In the genomic region with DNA sequence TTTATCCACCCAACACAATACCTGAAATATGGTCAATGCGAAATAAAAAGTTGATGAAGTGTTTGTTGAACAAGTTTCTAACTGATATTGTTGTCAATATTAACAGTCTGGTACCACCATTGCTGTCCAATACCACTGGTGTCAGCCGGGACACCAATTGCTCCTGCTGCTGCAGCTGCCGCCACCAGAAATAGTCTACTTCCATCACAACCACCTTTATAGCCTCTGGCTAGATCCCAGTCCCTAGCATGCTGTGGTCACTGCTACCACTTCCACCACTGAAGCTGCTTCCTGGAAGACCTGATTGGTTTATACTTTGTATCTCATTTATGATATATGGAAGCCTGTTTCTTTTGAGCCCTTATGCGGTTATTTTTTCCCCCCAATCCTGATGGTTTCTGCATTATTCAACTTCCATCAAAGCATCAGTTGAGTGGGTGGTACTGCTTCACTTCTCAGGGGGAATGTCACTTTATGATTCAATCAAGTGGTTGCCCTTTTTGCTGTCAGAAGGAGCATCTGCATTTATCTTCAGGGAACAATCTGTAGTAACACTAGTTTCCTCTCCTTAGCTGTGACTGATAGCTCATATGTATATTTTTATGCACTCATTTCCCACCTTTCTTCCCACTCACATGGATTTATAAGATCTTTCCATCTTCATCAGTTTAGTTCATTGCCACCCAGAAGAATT, we compare ENCODE assay signal across 18 cellular contexts.
"Had no signal": no experiment of that assay in that cellular context is flagged by ENCODE, and none has a peak within 500 bp of the region (broad histone marks: within the 10 kb centered on the region; RNA-seq: fewer than 3 reads in every experiment).

No MANE protein-coding gene starts in this region.

- H3K9me3 ChIP-seq: pancreas, uterus had no signal

- DNase-seq: activated CD4-positive, alpha-beta T cell treated with anti-CD3 and anti-CD28 coated beads for 4 hours; activated CD8-positive, alpha-beta memory T cell treated with anti-CD3 and anti-CD28 coated beads, Interleukin-2, amount 50 U/mL, for 4 hours; activated CD8-positive, alpha-beta T cell treated with anti-CD3 and anti-CD28 coated beads, Interleukin-2, amount 10 ng/mL, durations not matched to agents 7 days and 5 days; activated gamma-delta T cell treated with Interleukin-2 at 50 U/mL for 16 hours; activated T-cell treated with anti-CD3 and anti-CD28 coated beads, Interleukin-2, amount 50 U/mL, for 72 hours; brain microvascular endothelial cell; dermis blood vessel endothelial cell; effector memory CD8-positive, alpha-beta T cell; mammary epithelial cell; naive thymus-derived CD4-positive, alpha-beta T cell; pancreas; stimulated activated CD4-positive, alpha-beta T cell treated with anti-CD3 and anti-CD28 coated beads, Interleukin-2, amount 100 ng/mL, for 48 hours; stimulated activated naive B cell treated with anti-CD40 and anti-IgM and Interleukin-4, amounts not matched to agents 10 μg/mL and 1 μg/mL and 100 μg/mL, for 72 hours; tibial artery; uterus; WERI-Rb-1 had no signal

- H3K27ac Mint-ChIP-seq: activated CD8-positive, alpha-beta T cell treated with anti-CD3 and anti-CD28 coated beads, Interleukin-2, amount 10 ng/mL, durations not matched to agents 7 days and 5 days; activated naive CD8-positive, alpha-beta T cell; activated T-cell treated with anti-CD3 and anti-CD28 coated beads, Interleukin-2, amount 50 U/mL, for 72 hours; effector memory CD8-positive, alpha-beta T cell; immature natural killer cell; stimulated activated naive B cell treated with anti-CD40 and anti-IgM and Interleukin-4, amounts not matched to agents 10 μg/mL and 1 μg/mL and 100 μg/mL, for 72 hours had no signal

- H3K4me1 ChIP-seq: tibial artery, uterus had no signal

- H3K27me3 Mint-ChIP-seq: activated naive CD8-positive, alpha-beta T cell; effector memory CD8-positive, alpha-beta T cell; naive thymus-derived CD4-positive, alpha-beta T cell; stimulated activated naive B cell treated with anti-CD40 and anti-IgM and Interleukin-4, amounts not matched to agents 10 μg/mL and 1 μg/mL and 100 μg/mL, for 72 hours had no signal

- H3K27me3 ChIP-seq: brain microvascular endothelial cell, pancreas, tibial artery, uterus had no signal

- H3K4me3 ChIP-seq: pancreas, tibial artery, uterus had no signal

- H3K4me3 Mint-ChIP-seq: activated CD8-positive, alpha-beta T cell treated with anti-CD3 and anti-CD28 coated beads, Interleukin-2, amount 10 ng/mL, durations not matched to agents 7 days and 5 days; activated naive CD8-positive, alpha-beta T cell; activated T-cell treated with anti-CD3 and anti-CD28 coated beads, Interleukin-2, amount 50 U/mL, for 72 hours; effector memory CD8-positive, alpha-beta T cell; immature natural killer cell; naive thymus-derived CD4-positive, alpha-beta T cell; stimulated activated naive B cell treated with anti-CD40 and anti-IgM and Interleukin-4, amounts not matched to agents 10 μg/mL and 1 μg/mL and 100 μg/mL, for 72 hours had no signal

- H3K27ac ChIP-seq: brain microvascular endothelial cell, pancreas, tibial artery, uterus, WERI-Rb-1 had no signal

- H3K4me1 Mint-ChIP-seq: immature natural killer cell had no signal

- H3K36me3 ChIP-seq: brain microvascular endothelial cell, pancreas, uterus, WERI-Rb-1 had no signal
